In genomic region chr11:104199041-104199440, GRCh38 we compare ENCODE assay signal across 21 cellular contexts.
"Had no signal": no experiment of that assay in that cellular context is flagged by ENCODE, and none has a peak within 500 bp of the region (broad histone marks: within the 10 kb centered on the region; RNA-seq: fewer than 3 reads in every experiment).

No MANE protein-coding gene starts in this region.

- DNase-seq: dorsolateral prefrontal cortex; effector CD4-positive, alpha-beta T cell; gastrocnemius medialis; head of caudate nucleus; left ventricle myocardium superior; lower lobe of right lung; naive thymus-derived CD8-positive, alpha-beta T cell; nephron progenitor cell; occipital lobe; ovary; posterior cingulate gyrus; psoas muscle; right cardiac atrium; sigmoid colon; stimulated activated CD4-positive, alpha-beta T cell treated with anti-CD3 and anti-CD28 coated beads, Interleukin-2, amount 100 ng/mL, for 24 hours; stimulated activated CD4-positive, alpha-beta T cell treated with anti-CD3 and anti-CD28 coated beads, Interleukin-4, amount 100 ng/mL, for 24 hours; stimulated activated naive CD4-positive, alpha-beta T cell treated with Interleukin-2 at 50 U/mL for 16 hours; stomach; thyroid gland; trophoblast cell had no signal

- ATAC-seq: gastrocnemius medialis; left ventricle myocardium superior; lower lobe of right lung; naive thymus-derived CD8-positive, alpha-beta T cell; psoas muscle; right cardiac atrium; stimulated activated effector memory CD8-positive, alpha-beta T cell treated with anti-CD3 and anti-CD28 coated beads, Interleukin-12 subunit alpha, Interleukin-12 subunit beta, amount 100 ng/mL, for 72 hours had no signal
